In the genomic region with DNA sequence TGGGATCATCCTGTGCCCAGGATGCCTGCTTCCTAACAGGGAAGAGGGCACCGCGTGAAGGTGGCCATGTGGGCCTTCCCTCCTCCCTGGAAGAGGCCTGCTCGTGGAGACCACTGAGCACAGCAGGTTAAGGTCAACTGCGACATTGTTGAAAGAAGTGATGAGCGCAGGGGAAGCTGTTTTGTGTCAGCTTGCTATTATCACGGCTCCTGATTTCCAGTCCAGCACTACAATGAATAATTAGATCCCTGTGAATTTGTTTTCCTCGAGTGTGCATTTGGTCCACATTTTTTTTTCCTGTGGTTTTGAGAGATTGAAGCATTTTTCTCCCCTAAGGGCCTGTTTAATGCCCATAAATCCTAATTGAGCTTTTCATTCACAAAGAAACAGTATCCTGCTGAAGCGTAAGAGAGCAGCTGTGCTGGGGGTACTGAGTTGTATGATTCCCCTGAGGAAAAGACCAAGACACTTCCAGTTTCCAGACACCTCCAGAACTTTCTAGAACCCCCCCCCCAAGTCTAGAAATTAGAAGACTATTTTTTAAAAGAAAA, we compare ENCODE assay signal across 11 cellular contexts.
A peak's percentile ranks its signal among the peaks of the same experiment; 100 is the strongest.
DNase-seq lines count a peak whose midpoint lies in the region; TF ChIP-seq lines count a peak whose summit lies in the region.
"Had no signal": no experiment of that assay in that cellular context is flagged by ENCODE, and none has a peak within 500 bp of the region (broad histone marks: within the 10 kb centered on the region; RNA-seq: fewer than 3 reads in every experiment).

No MANE protein-coding gene starts in this region.

- peak overlapping the region in 7 of 11 experiments; percentile 8 to 60 (median 37); a peak in 12 of 22 replicates for H3K27ac ChIP-seq in BLaER1 treated with 17β-estradiol and CSF1 and Interleukin-3, amounts not matched to agents 10 nM and 100 nM
- H3K27ac ChIP-seq in mesendoderm (ENCODE audit: low read depth, low read length): no peak overlapping the region
- H3K27ac ChIP-seq in dorsolateral prefrontal cortex: peak overlapping the region in 16 of 59 donors; percentile 1 to 69 (median 36)
- H3K27ac ChIP-seq: esophagus squamous epithelium, RWPE1, skin epidermis had no signal

- no peak overlapping the region for H2BK5ac ChIP-seq in mesendoderm (ENCODE audit: low read length)

- no peaks in the 10 kb centered on the region for H3K36me3 ChIP-seq in BLaER1 treated with 17β-estradiol and CSF1 and Interleukin-3, amounts not matched to agents 10 nM and 100 nM
- no peaks in the 10 kb centered on the region for H3K36me3 ChIP-seq in mesendoderm (ENCODE audit: control insufficient read depth, insufficient read depth, low read length)
- H3K36me3 ChIP-seq: esophagus squamous epithelium had no signal

- H3K4me1 ChIP-seq in BLaER1 treated with 17β-estradiol and CSF1 and Interleukin-3, amounts not matched to agents 10 nM and 100 nM: peaks cover 19 to 42% (median 27%) of the 10 kb centered on the region in 10 experiments
- no peaks in the 10 kb centered on the region for H3K4me1 ChIP-seq in mesendoderm (ENCODE audit: control insufficient read depth, low read depth, low read length)
- H3K4me1 ChIP-seq: esophagus squamous epithelium had no signal

- no peaks in the 10 kb centered on the region for H3K27me3 ChIP-seq in BLaER1 treated with 17β-estradiol and CSF1 and Interleukin-3, amounts not matched to agents 10 nM and 100 nM
- no peaks in the 10 kb centered on the region for H3K27me3 ChIP-seq in mesendoderm (ENCODE audit: insufficient read depth, low read length, poor library complexity)
- H3K27me3 ChIP-seq in dorsolateral prefrontal cortex: peaks cover 0 to 2% (median 0%) of the 10 kb centered on the region in 45 donors

- TF ChIP-seq CTCF in dorsolateral prefrontal cortex (IDR thresholded peaks at IDR 0.05 in 54 of 56, conservative IDR thresholded peaks at IDR 0.05 in 2 of 56; ENCODE audit: low read depth in 1 of 56, partially characterized antibody in 56 of 56) (no peak), lower leg skin (IDR thresholded peaks at IDR 0.05) (no peak)

- TF ChIP-seq POLR2A in lower leg skin (IDR thresholded peaks at IDR 0.05): no peak

- no peak overlapping the region for H3K4ac ChIP-seq in mesendoderm (ENCODE audit: low read depth, low read length)

- H4K8ac ChIP-seq in mesendoderm (ENCODE audit: low read depth, low read length): no peak overlapping the region

- no peak overlapping the region for H4K5ac ChIP-seq in mesendoderm (ENCODE audit: low read length)

- H3K23ac ChIP-seq in mesendoderm (ENCODE audit: low read length): no peak overlapping the region

- peak overlapping the region; percentile 56 for H3K56ac ChIP-seq in mesendoderm (ENCODE audit: low read length)

- WGBS in mesendoderm (ENCODE audit: extremely low coverage, insufficient coverage, low lambda C conversion rate): no CpG with 5 or more reads among the region's 8 CpGs
- WGBS in lower leg skin, 2 donors: 73 to 84% methylated on average over 8 of the region's 8 CpGs

- peak overlapping the region in 2 of 10 experiments; percentile 10 to 21; a peak in 1 of 20 replicates for H3K4me3 ChIP-seq in BLaER1 treated with 17β-estradiol and CSF1 and Interleukin-3, amounts not matched to agents 10 nM and 100 nM
- H3K4me3 ChIP-seq in mesendoderm (ENCODE audit: low read length) (no peak overlapping the region), dorsolateral prefrontal cortex (no peak overlapping the region), lower leg skin (ENCODE audit: low read depth, poor library complexity, severe bottlenecking) (no peak overlapping the region)
- H3K4me3 ChIP-seq: esophagus squamous epithelium, skin epidermis had no signal

- intact Hi-C loops in dorsolateral prefrontal cortex (cut with DNase I) (loop anchor here in 1 of 2 donors (10.0 kb wide), 1 partner anchor 203 kb away; a partner anchor contains a TSS), lower leg skin (cut with DNase I; ENCODE audit: low total_unique reads) (no loop called here)

- H2AK5ac ChIP-seq in mesendoderm (ENCODE audit: low read length): no peak overlapping the region

- peak overlapping the region; percentile 53 to 97 (median 79) for H3K4me2 ChIP-seq in BLaER1 treated with 17β-estradiol and CSF1 and Interleukin-3, amounts not matched to agents 10 nM and 100 nM
- H3K4me2 ChIP-seq in mesendoderm (ENCODE audit: low read length): no peak overlapping the region

- no peaks in the 10 kb centered on the region for H3K79me2 ChIP-seq in mesendoderm (ENCODE audit: control insufficient read depth, insufficient read depth, low read length)

- peak overlapping the region in 7 of 11 experiments; percentile 2 to 62 (median 47); a peak in 10 of 22 replicates for H3K9ac ChIP-seq in BLaER1 treated with 17β-estradiol and CSF1 and Interleukin-3, amounts not matched to agents 10 nM and 100 nM
- no peak overlapping the region for H3K9ac ChIP-seq in mesendoderm (ENCODE audit: low read length)

- no peak overlapping the region for H2BK15ac ChIP-seq in mesendoderm (replicated peaks; ENCODE audit: low read depth)

- H4K20me1 ChIP-seq in BLaER1 treated with 17β-estradiol and CSF1 and Interleukin-3, amounts not matched to agents 10 nM and 100 nM: no peaks in the 10 kb centered on the region

- no peaks in the 10 kb centered on the region for H3K79me1 ChIP-seq in mesendoderm (ENCODE audit: low read length)

- DNase-seq in NCI-H1105 treated with DMSO at 0.1 percent for 48 hours (lab: John Stamatoyannopoulos, UW) (peak; percentile 41), cerebellar cortex (ENCODE audit: low spot score) (peak; percentile 27), mesendoderm (no peak), kidney glomerular epithelial cell (lab: John Stamatoyannopoulos, UW) (no peak), dorsolateral prefrontal cortex (no peak), NCI-H510A (lab: John Stamatoyannopoulos, UW) (no peak), lower leg skin (ENCODE audit: low spot score in 2 of 2) (no peak)
- DNase-seq: esophagus squamous epithelium had no signal

- no peak overlapping the region for H2BK120ac ChIP-seq in mesendoderm (ENCODE audit: low read depth, low read length)

- no peak overlapping the region for H3K18ac ChIP-seq in mesendoderm (ENCODE audit: low read length)

- H3K9me3 ChIP-seq in BLaER1 treated with 17β-estradiol and CSF1 and Interleukin-3, amounts not matched to agents 10 nM and 100 nM (replicated peaks in 1 of 11): peaks cover 0 to 12% (median 0%) of the 10 kb centered on the region in 11 experiments; a peak in 5 of 22 replicates
- H3K9me3 ChIP-seq: esophagus squamous epithelium had no signal

Comparison
In these comparisons a context has a peak if more than half of its experiments do, and no peak if none do; other contexts are left out.
1. DNase-seq: peak in NCI-H1105 treated with DMSO at 0.1 percent for 48 hours (single experiment) and cerebellar cortex (single experiment); none in mesendoderm (single experiment), kidney glomerular epithelial cell (single experiment), dorsolateral prefrontal cortex (0 of 10), NCI-H510A (single experiment) and lower leg skin (0 of 2).